12 cellular contexts compared by ENCODE assay signal in the genomic region with DNA sequence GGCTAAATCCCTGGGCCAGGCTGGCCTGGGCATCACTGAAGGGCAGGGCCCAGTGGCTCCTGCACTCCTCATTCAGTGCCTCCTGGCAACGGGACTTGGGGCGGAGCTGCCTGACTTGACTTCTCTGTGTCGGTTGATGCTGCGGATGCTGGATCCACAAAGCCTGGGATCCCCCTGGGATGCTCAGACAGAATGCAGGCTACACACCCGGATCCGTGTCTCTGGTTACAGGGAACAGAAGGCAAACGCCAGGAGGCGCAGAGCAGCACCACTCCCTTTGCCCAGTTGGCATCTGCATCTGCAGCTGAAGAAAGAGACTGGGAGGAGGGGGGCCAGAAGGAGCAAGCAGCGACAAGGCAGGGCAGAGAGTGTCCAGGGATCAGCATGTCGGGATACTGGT.
DNase-seq lines count a peak whose midpoint lies in the region; ATAC-seq and TF ChIP-seq lines count a peak whose summit lies in the region.
"Had no signal": no experiment of that assay in that cellular context is flagged by ENCODE, and none has a peak within 500 bp of the region (broad histone marks: within the 10 kb centered on the region; RNA-seq: fewer than 3 reads in every experiment).

No MANE protein-coding gene starts in this region.

- H3K27ac Mint-ChIP-seq in nephron = peak overlapping the region in 2 of 3 experiments; percentile 32 to 38
- H3K27ac Mint-ChIP-seq: CD4-positive, alpha-beta T cell had no signal

- POLR2A ChIA-PET in RWPE1 (lab: Yijun Ruan, JAX; ENCODE audit: low non-redundant PET) = no interaction called here

- CTCF ChIA-PET in RWPE1 (lab: Yijun Ruan, JAX) = interaction anchor here (0.5 to 1.4 kb wide), 4 partner anchors 10 to 636 kb away, joined by 3 to 4 read pairs (median 3); a partner anchor contains a TSS

- H3K4me3 Mint-ChIP-seq in nephron = no peak overlapping the region
- H3K4me3 Mint-ChIP-seq: CD4-positive, alpha-beta T cell; nephron progenitor cell had no signal

- ATAC-seq in activated CD4-positive, CD25-positive, alpha-beta regulatory T cell treated with anti-CD3 and anti-CD28 coated beads, Interleukin-2, amount 50 U/mL, for 24 hours = no peak
- ATAC-seq in GM18867 (IDR thresholded peaks at IDR 0.05; ENCODE audit: unreplicated experiment) = no peak

- H3K9me3 Mint-ChIP-seq in nephron = no peaks in the 10 kb centered on the region
- H3K9me3 Mint-ChIP-seq: CD4-positive, alpha-beta T cell; nephron progenitor cell had no signal

- H3K4me1 Mint-ChIP-seq in nephron = peaks cover 5% of the 10 kb centered on the region

- 0 out of 2 replicates have a peak overlapping the region, but pooled peaks have one; percentile 13 for H3K27ac ChIP-seq in RWPE1
- H3K27ac ChIP-seq: colonic mucosa had no signal

- DNase-seq in AG08396 (ENCODE audit: low spot score) (peak; percentile 73), RWPE1 (ENCODE audit: low spot score) (peak; percentile 33), epithelial cell of esophagus (ENCODE audit: low read depth) (no peak), NCI-H82 treated with DMSO at 0.1 percent for 48 hours (lab: John Stamatoyannopoulos, UW; ENCODE audit: unreplicated experiment) (no peak), anterior cingulate cortex (lab: John Stamatoyannopoulos, UW) (no peak)
- DNase-seq: colonic mucosa, NCI-H345, nephron progenitor cell had no signal

- peaks cover 6% of the 10 kb centered on the region for H3K36me3 Mint-ChIP-seq in nephron (ENCODE audit: low read depth)

- no peaks in the 10 kb centered on the region for H3K27me3 Mint-ChIP-seq in nephron (ENCODE audit: low read depth)

- TF ChIP-seq CTCF in RWPE1 (conservative IDR thresholded peaks at IDR 0.05; ENCODE audit: low read depth) = no peak
- peak; percentile 24 for TF ChIP-seq CTCF in epithelial cell of esophagus (IDR thresholded peaks at IDR 0.05; ENCODE audit: insufficient read depth, low read depth, low read length, missing control alignments)
- no peak for TF ChIP-seq CTCF in nephron (IDR thresholded peaks at IDR 0.05; ENCODE audit: unreplicated experiment in 3 of 3)

- H3K4me3 ChIP-seq in epithelial cell of esophagus (ENCODE audit: low read length) = no peak overlapping the region
- H3K4me3 ChIP-seq: colonic mucosa had no signal

Comparison
In these comparisons a context has a peak if more than half of its experiments do, and no peak if none do; other contexts are left out.
1. DNase-seq: peak in AG08396 (single experiment) and RWPE1 (single experiment); none in epithelial cell of esophagus (single experiment), NCI-H82 treated with DMSO at 0.1 percent for 48 hours (single experiment) and anterior cingulate cortex (0 of 58).